Comparison of ENCODE assay signal across 21 cellular contexts in the genomic region with DNA sequence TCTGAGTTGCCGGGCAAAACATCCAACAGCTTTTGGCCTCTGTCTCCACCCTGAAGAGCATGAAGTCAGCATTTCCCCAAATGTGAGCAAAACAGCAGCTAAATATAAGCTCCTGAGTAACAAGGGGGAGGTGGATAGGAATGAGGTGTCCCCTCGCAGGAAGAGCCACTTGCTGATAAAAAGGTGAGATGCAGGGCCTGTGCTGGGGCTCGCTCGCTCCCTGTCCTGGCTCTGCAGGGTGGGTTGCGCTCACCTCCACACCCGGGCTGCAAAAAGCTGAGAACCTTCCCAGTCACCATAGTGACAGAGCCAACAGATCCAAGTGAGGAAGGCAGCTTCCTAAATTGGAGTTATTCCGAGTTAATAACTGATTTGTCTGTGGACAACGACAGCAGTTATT.
DNase-seq lines count a peak whose midpoint lies in the region; ATAC-seq and TF ChIP-seq lines count a peak whose summit lies in the region.
"Had no signal": no experiment of that assay in that cellular context is flagged by ENCODE, and none has a peak within 500 bp of the region (broad histone marks: within the 10 kb centered on the region; RNA-seq: fewer than 3 reads in every experiment).

No MANE protein-coding gene starts in this region.

- no peak for DNase-seq in HCT116 (ENCODE audit: low read depth, low spot score)
- DNase-seq in fibroblast of the aortic adventitia (ENCODE audit: low read depth): peak; percentile 35
- no peak for DNase-seq in mesothelial cell of epicardium (ENCODE audit: low spot score in 2 of 2, unreplicated experiment in 2 of 2)
- no peak for DNase-seq in OCI-M2 (lab: John Stamatoyannopoulos, UW; ENCODE audit: unreplicated experiment)
- DNase-seq in activated CD4-positive, CD25-positive, alpha-beta regulatory T cell treated with anti-CD3 and anti-CD28 coated beads, Interleukin-2, amount 50 U/mL, for 72 hours: no peak
- DNase-seq in activated CD8-positive, alpha-beta T cell treated with anti-CD3 and anti-CD28 coated beads, Interleukin-2, amount 10 ng/mL, durations not matched to agents 7 days and 5 days: no peak
- DNase-seq: activated CD4-positive, alpha-beta T cell treated with anti-CD3 and anti-CD28 coated beads, Interleukin-2, amount 50 U/mL, for 1 hour; activated gamma-delta T cell treated with Interleukin-2 at 50 U/mL for 16 hours; amniotic stem cell; erythroblast; immature natural killer cell; Karpas-422; NCI-H1048; NCI-H510A; SHP77; stimulated activated CD8-positive, alpha-beta memory T cell treated with anti-CD3 and anti-CD28 coated beads, Interleukin-4, amount 100 ng/mL, for 48 hours; T-cell had no signal

- peak overlapping the region; percentile 21; the same call in 1 of the 2 replicates for H3K9ac ChIP-seq in HCT116 (ENCODE audit: low read length)

- H3K4me3 Mint-ChIP-seq in mesothelial cell of epicardium: no peak overlapping the region
- no peak overlapping the region for H3K4me3 Mint-ChIP-seq in activated CD8-positive, alpha-beta T cell treated with anti-CD3 and anti-CD28 coated beads, Interleukin-2, amount 10 ng/mL, durations not matched to agents 7 days and 5 days
- H3K4me3 Mint-ChIP-seq: immature natural killer cell; natural killer cell treated with Interleukin-12 subunit alpha and Interleukin-12 subunit beta and Interleukin-15 and Interleukin-18, amount 100 ng/mL, for 72 hours; T-cell had no signal

- peaks cover 12% of the 10 kb centered on the region for H3K9me3 Mint-ChIP-seq in mesothelial cell of epicardium
- H3K9me3 Mint-ChIP-seq in activated CD8-positive, alpha-beta T cell treated with anti-CD3 and anti-CD28 coated beads, Interleukin-2, amount 10 ng/mL, durations not matched to agents 7 days and 5 days (ENCODE audit: insufficient read depth): peaks cover 7% of the 10 kb centered on the region

- H4K20me1 ChIP-seq in HCT116 (ENCODE audit: insufficient read depth): no peaks in the 10 kb centered on the region

- no peaks in the 10 kb centered on the region for H3K79me2 ChIP-seq in HCT116 (ENCODE audit: insufficient read depth, low read length)

- POLR2A ChIA-PET in HCT116 (lab: Charles Lee): no interaction called here
- POLR2A ChIA-PET in activated CD8-positive, alpha-beta T cell treated with anti-CD3 and anti-CD28 coated beads, Interleukin-2, amount 10 ng/mL, durations not matched to agents 7 days and 5 days (lab: Charles Lee): no interaction called here

- ATAC-seq in HCT116 (no peak), GM19324 (IDR thresholded peaks at IDR 0.05; ENCODE audit: low FRiP score, unreplicated experiment) (no peak)
- no peak for ATAC-seq in activated CD8-positive, alpha-beta T cell treated with anti-CD3 and anti-CD28 coated beads, Interleukin-2, amount 10 ng/mL, durations not matched to agents 7 days and 5 days
- ATAC-seq: T-cell had no signal

- H3K4me3 ChIP-seq in HCT116 (replicated peaks in 1 of 2; ENCODE audit: low read depth in 1 of 2, low read length in 2 of 2): no peak overlapping the region
- H3K4me3 ChIP-seq in fibroblast of the aortic adventitia (ENCODE audit: low read depth, low read length): no peak overlapping the region
- H3K4me3 ChIP-seq: lung had no signal

- no peaks in the 10 kb centered on the region for H3K9me3 ChIP-seq in HCT116 (ENCODE audit: control insufficient read depth in 1 of 2, insufficient read depth in 1 of 2, low read depth in 1 of 2, low read length in 2 of 2)

- peaks cover 17 to 32% of the 10 kb centered on the region in 2 experiments for H3K4me1 ChIP-seq in HCT116 (ENCODE audit: control insufficient read depth in 1 of 2, insufficient read depth in 2 of 2, low read length in 2 of 2)

- no peaks in the 10 kb centered on the region for H3K27me3 Mint-ChIP-seq in mesothelial cell of epicardium (ENCODE audit: low read depth)
- H3K27me3 Mint-ChIP-seq in activated CD8-positive, alpha-beta T cell treated with anti-CD3 and anti-CD28 coated beads, Interleukin-2, amount 10 ng/mL, durations not matched to agents 7 days and 5 days (ENCODE audit: low read depth): peaks cover 2% of the 10 kb centered on the region

- TF ChIP-seq RAD21 in HCT116 (IDR thresholded peaks at IDR 0.05; ENCODE audit: low read depth): no peak

- H3K9me2 ChIP-seq in HCT116 (ENCODE audit: insufficient read depth): no peaks in the 10 kb centered on the region

- RAD21 ChIA-PET in HCT116 (lab: Charles Lee; ENCODE audit: low non-redundant PET in 1 of 2, low total read pairs in 2 of 2, uncharacterized antibody in 2 of 2, unreplicated experiment in 2 of 2): no interaction called here

- H3K4me1 Mint-ChIP-seq in mesothelial cell of epicardium: peaks cover 33% of the 10 kb centered on the region
- H3K4me1 Mint-ChIP-seq in activated CD8-positive, alpha-beta T cell treated with anti-CD3 and anti-CD28 coated beads, Interleukin-2, amount 10 ng/mL, durations not matched to agents 7 days and 5 days (ENCODE audit: low read depth): peaks cover 9% of the 10 kb centered on the region

- TF ChIP-seq POLR2A in HCT116 (IDR thresholded peaks at IDR 0.05; ENCODE audit: borderline replicate concordance, extremely low read depth, insufficient read depth, insufficient read length): no peak

- no TSS peak for BruUV-seq in HCT116 (replicated peaks; lab: Mats Ljungman, UMichigan)

- H3K27ac Mint-ChIP-seq in mesothelial cell of epicardium: peak overlapping the region; percentile 6
- no peak overlapping the region for H3K27ac Mint-ChIP-seq in activated CD8-positive, alpha-beta T cell treated with anti-CD3 and anti-CD28 coated beads, Interleukin-2, amount 10 ng/mL, durations not matched to agents 7 days and 5 days
- H3K27ac Mint-ChIP-seq: immature natural killer cell; natural killer cell treated with Interleukin-12 subunit alpha and Interleukin-12 subunit beta and Interleukin-15 and Interleukin-18, amount 100 ng/mL, for 72 hours; T-cell had no signal

- no peak overlapping the region for H2AFZ ChIP-seq in HCT116 (ENCODE audit: low read depth, low read length, poor library complexity, severe bottlenecking)

- CTCF ChIA-PET in HCT116 (lab: Charles Lee): interaction anchor here (1.6 kb wide), 1 partner anchor 9 kb away, joined by 3 read pairs; no protein-coding TSS in a partner anchor
- CTCF ChIA-PET in activated CD8-positive, alpha-beta T cell treated with anti-CD3 and anti-CD28 coated beads, Interleukin-2, amount 10 ng/mL, durations not matched to agents 7 days and 5 days (lab: Charles Lee): no interaction called here

- H3K27me3 ChIP-seq in HCT116 (ENCODE audit: insufficient read depth, low read length): no peaks in the 10 kb centered on the region

- H3K4me2 ChIP-seq in HCT116 (ENCODE audit: low read length): peak overlapping the region; percentile 68; the same call in 1 of the 2 replicates

- no peaks in the 10 kb centered on the region for H3K36me3 ChIP-seq in HCT116 (ENCODE audit: control insufficient read depth in 1 of 2, insufficient read depth in 2 of 2, low read length in 2 of 2)

- H3K27ac ChIP-seq in HCT116 (ENCODE audit: low read depth, low read length): no peak overlapping the region
- peak overlapping the region; percentile 19 for H3K27ac ChIP-seq in temporal lobe (ENCODE audit: low read depth, low read length)

- TF ChIP-seq CTCF in HCT116 (IDR thresholded peaks at IDR 0.05 in 2 of 3, conservative IDR thresholded peaks at IDR 0.05 in 1 of 3; ENCODE audit: borderline replicate concordance in 1 of 3, insufficient read depth in 1 of 3, low read depth in 2 of 3, low read length in 2 of 3) (no peak), fibroblast of the aortic adventitia (IDR thresholded peaks at IDR 0.05; ENCODE audit: insufficient read depth, low read length) (no peak), mesothelial cell of epicardium (IDR thresholded peaks at IDR 0.05; ENCODE audit: unreplicated experiment) (no peak)

- intact Hi-C loops in HCT116 (cut with micrococcal nuclease): no loop called here

- no peaks in the 10 kb centered on the region for H3K36me3 Mint-ChIP-seq in mesothelial cell of epicardium
- H3K36me3 Mint-ChIP-seq in activated CD8-positive, alpha-beta T cell treated with anti-CD3 and anti-CD28 coated beads, Interleukin-2, amount 10 ng/mL, durations not matched to agents 7 days and 5 days (ENCODE audit: low read depth): no peaks in the 10 kb centered on the region
- H3K36me3 Mint-ChIP-seq: natural killer cell treated with Interleukin-12 subunit alpha and Interleukin-12 subunit beta and Interleukin-15 and Interleukin-18, amount 100 ng/mL, for 72 hours; T-cell had no signal

TF ChIP-seq in HCT116, 20 proteins besides CTCF, POLR2A, EP300 and RAD21 (continues in another document):
- TF ChIP-seq SIN3A (IDR thresholded peaks at IDR 0.05; ENCODE audit: low read depth) (no peak), SRF (IDR thresholded peaks at IDR 0.05; ENCODE audit: low read depth) (no peak), ELF1 (IDR thresholded peaks at IDR 0.05; ENCODE audit: borderline replicate concordance, low read depth) (no peak), TCF7L2 (IDR thresholded peaks at IDR 0.05; ENCODE audit: borderline replicate concordance, extremely low read depth, insufficient read depth, insufficient read length) (no peak), EGR1 (IDR thresholded peaks at IDR 0.05; ENCODE audit: low read depth) (no peak), FOSL1 (IDR thresholded peaks at IDR 0.05; ENCODE audit: low read depth) (no peak), YY1 (IDR thresholded peaks at IDR 0.05; ENCODE audit: extremely low read depth, insufficient replicate concordance, low read depth, low read length) (no peak), SP1 (IDR thresholded peaks at IDR 0.05; ENCODE audit: low read depth) (no peak), EZH2 (IDR thresholded peaks at IDR 0.05) (no peak), JUND (IDR thresholded peaks at IDR 0.05) (no peak)
- TF ChIP-seq, protein P1, sequence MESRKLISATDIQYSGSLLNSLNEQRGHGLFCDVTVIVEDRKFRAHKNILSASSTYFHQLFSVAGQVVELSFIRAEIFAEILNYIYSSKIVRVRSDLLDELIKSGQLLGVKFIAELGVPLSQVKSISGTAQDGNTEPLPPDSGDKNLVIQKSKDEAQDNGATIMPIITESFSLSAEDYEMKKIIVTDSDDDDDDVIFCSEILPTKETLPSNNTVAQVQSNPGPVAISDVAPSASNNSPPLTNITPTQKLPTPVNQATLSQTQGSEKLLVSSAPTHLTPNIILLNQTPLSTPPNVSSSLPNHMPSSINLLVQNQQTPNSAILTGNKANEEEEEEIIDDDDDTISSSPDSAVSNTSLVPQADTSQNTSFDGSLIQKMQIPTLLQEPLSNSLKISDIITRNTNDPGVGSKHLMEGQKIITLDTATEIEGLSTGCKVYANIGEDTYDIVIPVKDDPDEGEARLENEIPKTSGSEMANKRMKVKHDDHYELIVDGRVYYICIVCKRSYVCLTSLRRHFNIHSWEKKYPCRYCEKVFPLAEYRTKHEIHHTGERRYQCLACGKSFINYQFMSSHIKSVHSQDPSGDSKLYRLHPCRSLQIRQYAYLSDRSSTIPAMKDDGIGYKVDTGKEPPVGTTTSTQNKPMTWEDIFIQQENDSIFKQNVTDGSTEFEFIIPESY (IDR thresholded peaks at IDR 0.05; ENCODE audit: extremely low read depth, insufficient replicate concordance, low read length): no peak
- TF ChIP-seq, protein P2, sequence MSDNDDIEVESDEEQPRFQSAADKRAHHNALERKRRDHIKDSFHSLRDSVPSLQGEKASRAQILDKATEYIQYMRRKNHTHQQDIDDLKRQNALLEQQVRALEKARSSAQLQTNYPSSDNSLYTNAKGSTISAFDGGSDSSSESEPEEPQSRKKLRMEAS (IDR thresholded peaks at IDR 0.05): no peak
